Comparison of ENCODE assay signal across 9 cellular contexts in genomic region chr1:109438798-109439297, GRCh38. TPM values are rescaled to one million over a fixed set of nuclear protein-coding genes. Genes with fewer than 3 reads are reported as not detected.
DNase-seq lines count a peak whose midpoint lies in the region; ATAC-seq, FAIRE-seq and TF ChIP-seq lines count a peak whose summit lies in the region.
"Had no signal": no experiment of that assay in that cellular context is flagged by ENCODE, and none has a peak within 500 bp of the region (broad histone marks: within the 10 kb centered on the region; RNA-seq: fewer than 3 reads in every experiment).

No MANE protein-coding gene starts in this region.

- ATAC-seq in HG03571 (IDR thresholded peaks at IDR 0.05; ENCODE audit: unreplicated experiment) (no peak), GM18519 (IDR thresholded peaks at IDR 0.05; ENCODE audit: low FRiP score, unreplicated experiment) (no peak)

- DNase-seq in ELR (ENCODE audit: low read depth) (peak; percentile 93), HTR-8/SVneo (ENCODE audit: insufficient read length, low spot score) (peak; percentile 24), astrocyte of the spinal cord (ENCODE audit: low read depth, low spot score) (peak; percentile 92), myocyte (ENCODE audit: low read depth) (peak; percentile 96), NCI-H2171 (lab: John Stamatoyannopoulos, UW) (no peak), NCI-H748 treated with DMSO at 0.1 percent for 48 hours (lab: John Stamatoyannopoulos, UW) (no peak)

- no peak for TF ChIP-seq CTCF in astrocyte of the spinal cord (IDR thresholded peaks at IDR 0.05; ENCODE audit: low read depth, low read length)

- FAIRE-seq in HTR-8/SVneo (lab: Jason Lieb, UNC): no peak

- in situ Hi-C loops in astrocyte of the spinal cord (cut with HindIII; ENCODE audit: low sequenced_read_pairs): no loop called here

- H3K4me3 ChIP-seq in astrocyte of the spinal cord (ENCODE audit: low read depth, low read length): no peak overlapping the region

RNA-seq across cellular contexts. Expression of gene PSMA5, which starts 12.6 kb away (rescaled TPM):
- 58.4 and 72.8 TPM in 2 replicates for total RNA-seq in myocyte
- polyA plus RNA-seq in myocyte (2012): 96.2 TPM

RNA-seq across cellular contexts. Expression of gene SYPL2, which starts 27.5 kb away (rescaled TPM):
- 14.7 and 15.8 TPM in 2 replicates for total RNA-seq in myocyte
- 7.3 TPM for polyA plus RNA-seq in myocyte (2012)
- total RNA-seq: T-helper 1 cell treated with Interleukin-12 subunit alpha and Interleukin-12 subunit beta and Interleukin-4 antibody, amounts not matched to agents 30 ng/mL and 1 ng/mL, for 36 hours had no signal

RNA-seq across cellular contexts. Expression of gene SORT1, which starts 41.1 kb away (rescaled TPM):
- total RNA-seq in myocyte: 61.8 and 69.7 TPM in 2 replicates
- 91.6 TPM for polyA plus RNA-seq in myocyte (2012)

RNA-seq across cellular contexts. Expression of gene ATXN7L2, which starts 44.9 kb away (rescaled TPM):
- total RNA-seq in myocyte: 6.1 and 6.7 TPM in 2 replicates
- polyA plus RNA-seq in myocyte (2012): 2.6 TPM

RNA-seq across cellular contexts. Expression of gene CYB561D1, which starts 55.0 kb away (rescaled TPM):
- total RNA-seq in myocyte: 3.9 and 6.1 TPM in 2 replicates
- 10.5 TPM for polyA plus RNA-seq in myocyte (2012)

Comparison
In these comparisons a context has a peak if more than half of its experiments do, and no peak if none do; other contexts are left out.
1. DNase-seq: peak in ELR (single experiment), HTR-8/SVneo (single experiment), astrocyte of the spinal cord (single experiment) and myocyte (single experiment); none in NCI-H2171 (single experiment) and NCI-H748 treated with DMSO at 0.1 percent for 48 hours (single experiment).